Comparison of ENCODE assay signal across 9 cellular contexts in genomic region chr22:44523981-44524759, GRCh38. TPM values are rescaled to one million over a fixed set of nuclear protein-coding genes. Genes with fewer than 3 reads are reported as not detected.
DNase-seq lines count a peak whose midpoint lies in the region; TF ChIP-seq lines count a peak whose summit lies in the region.
"Had no signal": no experiment of that assay in that cellular context is flagged by ENCODE, and none has a peak within 500 bp of the region (broad histone marks: within the 10 kb centered on the region; RNA-seq: fewer than 3 reads in every experiment).

No MANE protein-coding gene starts in this region.

- no peak for TF ChIP-seq POLR2A in tibial nerve (IDR thresholded peaks at IDR 0.05)

- H3K36me3 Mint-ChIP-seq in neural crest cell (ENCODE audit: low read depth), result no peaks in the 10 kb centered on the region
- H3K36me3 Mint-ChIP-seq: natural killer cell treated with Interleukin-12 subunit alpha and Interleukin-12 subunit beta and Interleukin-15 and Interleukin-18, amount 100 ng/mL, for 72 hours had no signal

- no peak for TF ChIP-seq CTCF in BJ (IDR thresholded peaks at IDR 0.05; ENCODE audit: insufficient read depth, low read depth, low read length)
- TF ChIP-seq CTCF in fibroblast of villous mesenchyme (IDR thresholded peaks at IDR 0.05; ENCODE audit: insufficient read depth, low read depth, low read length), result no peak
- TF ChIP-seq CTCF in neural crest cell (conservative IDR thresholded peaks at IDR 0.05), result no peak
- TF ChIP-seq CTCF in tibial nerve (IDR thresholded peaks at IDR 0.05), result no peak

- DNase-seq in BJ (ENCODE audit: low read depth), result peak; percentile 87
- DNase-seq in RKO (ENCODE audit: low spot score), result peak; percentile 11
- peak; percentile 97 for DNase-seq in fibroblast of villous mesenchyme (ENCODE audit: low read depth)
- no peak for DNase-seq in neural crest cell (ENCODE audit: low read depth, low spot score)
- no peak for DNase-seq in KG1 (lab: John Stamatoyannopoulos, UW)
- no peak for DNase-seq in tibial nerve (ENCODE audit: low spot score in 2 of 2)
- DNase-seq in NCI-H774 (lab: John Stamatoyannopoulos, UW), result no peak
- no peak for DNase-seq in OCI-M2 (lab: John Stamatoyannopoulos, UW; ENCODE audit: unreplicated experiment)

- no peak for TF ChIP-seq EP300 in tibial nerve (IDR thresholded peaks at IDR 0.05)

- POLR2A ChIA-PET in BJ (lab: Charles Lee), result interaction anchor here (0.6 kb wide), 1 partner anchor 475 kb away, joined by 15 read pairs; no protein-coding TSS in a partner anchor

- H3K9me3 ChIP-seq in tibial nerve, result no peaks in the 10 kb centered on the region

- H3K4me1 Mint-ChIP-seq in neural crest cell, result peaks cover 14% of the 10 kb centered on the region

- peaks cover 30% of the 10 kb centered on the region for H3K27me3 Mint-ChIP-seq in neural crest cell (ENCODE audit: low read depth)

- H3K4me3 Mint-ChIP-seq in neural crest cell, result no peak overlapping the region
- H3K4me3 Mint-ChIP-seq: natural killer cell treated with Interleukin-12 subunit alpha and Interleukin-12 subunit beta and Interleukin-15 and Interleukin-18, amount 100 ng/mL, for 72 hours had no signal

- no peaks in the 10 kb centered on the region for H3K9me3 Mint-ChIP-seq in neural crest cell
- H3K9me3 Mint-ChIP-seq: natural killer cell treated with Interleukin-12 subunit alpha and Interleukin-12 subunit beta and Interleukin-15 and Interleukin-18, amount 100 ng/mL, for 72 hours had no signal

- H3K4me3 ChIP-seq in BJ (ENCODE audit: low read depth, low read length) (no peak overlapping the region), fibroblast of villous mesenchyme (ENCODE audit: low read depth, low read length) (no peak overlapping the region), tibial nerve (no peak overlapping the region)

- H3K36me3 ChIP-seq in BJ (ENCODE audit: control insufficient read depth, insufficient read depth, low read length), result no peaks in the 10 kb centered on the region
- no peaks in the 10 kb centered on the region for H3K36me3 ChIP-seq in tibial nerve

- WGBS in tibial nerve, 2 donors, result 44 to 51% methylated on average over 14 of the region's 14 CpGs

- H3K27ac Mint-ChIP-seq in neural crest cell (ENCODE audit: unreplicated experiment), result peak overlapping the region; percentile 50
- H3K27ac Mint-ChIP-seq: natural killer cell treated with Interleukin-12 subunit alpha and Interleukin-12 subunit beta and Interleukin-15 and Interleukin-18, amount 100 ng/mL, for 72 hours had no signal

- H3K27me3 ChIP-seq in BJ (ENCODE audit: control insufficient read depth, insufficient read depth, low read length), result no peaks in the 10 kb centered on the region
- no peaks in the 10 kb centered on the region for H3K27me3 ChIP-seq in tibial nerve

- CTCF ChIA-PET in BJ (lab: Yijun Ruan, JAX), result interaction anchor here (0.6 to 1.2 kb wide), 2 partner anchors 25 to 531 kb away, joined by 3 to 5 read pairs; no protein-coding TSS in a partner anchor

- no peak overlapping the region for H3K27ac ChIP-seq in tibial nerve

- H3K4me1 ChIP-seq in tibial nerve, result no peaks in the 10 kb centered on the region

RNA-seq across cellular contexts. Expression of gene RTL6, which starts 26.1 kb away (rescaled TPM):
- polyA plus RNA-seq in BJ (2011; rRNA removed), result 15.1 and 21.5 TPM in 2 replicates
- 25.0 and 32.1 TPM in 2 replicates for polyA minus RNA-seq in BJ (2011; rRNA and poly(A)+ RNA removed)
- total RNA-seq in fibroblast of villous mesenchyme (21.3 and 21.6 TPM in 2 replicates), neural crest cell (45.0 and 45.6 TPM in 2 replicates), tibial nerve (10 to 100 TPM; 23.4 to 29.8 (median 25.8) TPM)

Comparison
In these comparisons a context has a peak if more than half of its experiments do, and no peak if none do; other contexts are left out.
1. DNase-seq: peak in BJ (single experiment), RKO (single experiment) and fibroblast of villous mesenchyme (single experiment); none in neural crest cell (single experiment), KG1 (single experiment), tibial nerve (0 of 2), NCI-H774 (single experiment) and OCI-M2 (single experiment).